In the genomic region with DNA sequence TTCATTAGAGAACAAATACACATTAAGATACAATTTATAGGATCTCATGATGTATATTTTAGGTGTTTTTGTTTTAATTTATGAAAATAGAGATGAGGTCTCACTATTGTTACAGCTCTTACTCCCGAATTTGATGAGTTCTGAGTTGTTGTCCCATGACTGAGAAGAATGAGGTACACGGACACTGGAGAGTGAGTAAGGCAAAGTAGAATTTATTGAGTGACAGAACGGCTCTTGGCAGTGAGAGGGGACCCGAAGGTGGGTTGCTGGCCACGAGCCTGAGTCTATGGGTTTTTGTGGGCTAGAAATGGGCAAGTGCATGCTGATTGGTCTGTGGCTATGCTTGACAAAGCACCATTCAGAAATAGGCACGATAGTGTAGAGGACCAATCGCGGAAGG, we compare ENCODE assay signal across 25 cellular contexts. TPM values are rescaled to one million over a fixed set of nuclear protein-coding genes. Genes with fewer than 3 reads are reported as not detected.
"Had no signal": no experiment of that assay in that cellular context is flagged by ENCODE, and none has a peak within 500 bp of the region (broad histone marks: within the 10 kb centered on the region; RNA-seq: fewer than 3 reads in every experiment).

No MANE protein-coding gene starts in this region.

- FAIRE-seq: colon, RCC 7860, TTC549 had no signal

- H3K4me3 Mint-ChIP-seq: activated B cell treated with CpG ODN at 0.5 μM for 24 hours; activated CD4-positive, alpha-beta T cell treated with anti-CD3 and anti-CD28 coated beads, Interleukin-2, amount 10 ng/mL, durations not matched to agents 24 days and 14 days; activated CD8-positive, alpha-beta memory T cell treated with anti-CD3 and anti-CD28 coated beads, Interleukin-2, amount 10 ng/mL, durations not matched to agents 7 days and 5 days; activated naive CD8-positive, alpha-beta T cell; activated T-cell treated with anti-CD3 and anti-CD28 coated beads, Interleukin-2, amount 50 U/mL, for 24 hours; activated T-helper 1 cell treated with anti-CD3 and anti-CD28 coated beads, Interleukin-12 subunit alpha, Interleukin-12 subunit beta, Interleukin-2, Interleukin-4 antibody, amounts not matched to agents 30 ng/mL and 10 ng/mL and 1 ng/mL, durations not matched to agents 14 hours and 24 hours and 36 hours; T-cell had no signal

- ATAC-seq: activated CD8-positive, alpha-beta memory T cell treated with anti-CD3 and anti-CD28 coated beads, Interleukin-2, amount 10 ng/mL, durations not matched to agents 7 days and 5 days; T-cell had no signal

- H3K27me3 ChIP-seq: brain microvascular endothelial cell had no signal

- H3K27ac Mint-ChIP-seq: activated B cell treated with CpG ODN at 0.5 μM for 24 hours; activated CD4-positive, alpha-beta T cell treated with anti-CD3 and anti-CD28 coated beads, Interleukin-2, amount 10 ng/mL, durations not matched to agents 24 days and 14 days; activated CD8-positive, alpha-beta memory T cell treated with anti-CD3 and anti-CD28 coated beads, Interleukin-2, amount 10 ng/mL, durations not matched to agents 7 days and 5 days; activated naive CD8-positive, alpha-beta T cell; activated T-cell treated with anti-CD3 and anti-CD28 coated beads, Interleukin-2, amount 50 U/mL, for 24 hours; activated T-helper 1 cell treated with anti-CD3 and anti-CD28 coated beads, Interleukin-12 subunit alpha, Interleukin-12 subunit beta, Interleukin-2, Interleukin-4 antibody, amounts not matched to agents 30 ng/mL and 10 ng/mL and 1 ng/mL, durations not matched to agents 14 hours and 24 hours and 36 hours had no signal

- H3K36me3 Mint-ChIP-seq: activated naive CD8-positive, alpha-beta T cell had no signal

- H3K27me3 Mint-ChIP-seq: activated B cell treated with CpG ODN at 0.5 μM for 24 hours; activated naive CD8-positive, alpha-beta T cell; activated T-cell treated with anti-CD3 and anti-CD28 coated beads, Interleukin-2, amount 50 U/mL, for 24 hours; T-cell had no signal

- H3K27ac ChIP-seq: brain microvascular endothelial cell had no signal

- DNase-seq: activated B cell treated with CpG ODN at 0.5 μM for 24 hours; activated CD4-positive, alpha-beta T cell treated with anti-CD3 and anti-CD28 coated beads for 1 hour; activated CD4-positive, alpha-beta T cell treated with anti-CD3 and anti-CD28 coated beads, Interleukin-2, amount 10 ng/mL, durations not matched to agents 24 days and 14 days; activated CD4-positive, alpha-beta T cell treated with anti-CD3 and anti-CD28 coated beads, Interleukin-2, amount 50 U/mL, for 48 hours; activated effector memory CD4-positive, alpha-beta T cell treated with Interleukin-2 at 50 U/mL for 16 hours; activated naive CD4-positive, alpha-beta T cell; activated T-cell treated with anti-CD3 and anti-CD28 coated beads, Interleukin-2, amount 50 U/mL, for 24 hours; brain microvascular endothelial cell; cerebellar nuclear complex; MM.1S; NCI-H1092; NCI-H1417; NCI-H1930; NCI-H2107; NCI-H524; SHP77 treated with DMSO at 0.1 percent for 48 hours; T-cell; T-helper 2 cell; T1000 had no signal

- H3K36me3 ChIP-seq: brain microvascular endothelial cell had no signal

RNA-seq across cellular contexts. Expression of a gene that starts 8.5 kb away (rescaled TPM):
- total RNA-seq: activated B cell treated with CpG ODN at 0.5 μM for 24 hours; activated CD4-positive, alpha-beta T cell treated with anti-CD3 and anti-CD28 coated beads, Interleukin-2, amount 10 ng/mL, durations not matched to agents 24 days and 14 days; activated CD8-positive, alpha-beta memory T cell treated with anti-CD3 and anti-CD28 coated beads, Interleukin-2, amount 10 ng/mL, durations not matched to agents 7 days and 5 days; activated T-helper 1 cell treated with anti-CD3 and anti-CD28 coated beads, Interleukin-12 subunit alpha, Interleukin-12 subunit beta, Interleukin-2, Interleukin-4 antibody, amounts not matched to agents 30 ng/mL and 10 ng/mL and 1 ng/mL, durations not matched to agents 14 hours and 24 hours and 36 hours; T-cell had no signal
